In the genomic region with DNA sequence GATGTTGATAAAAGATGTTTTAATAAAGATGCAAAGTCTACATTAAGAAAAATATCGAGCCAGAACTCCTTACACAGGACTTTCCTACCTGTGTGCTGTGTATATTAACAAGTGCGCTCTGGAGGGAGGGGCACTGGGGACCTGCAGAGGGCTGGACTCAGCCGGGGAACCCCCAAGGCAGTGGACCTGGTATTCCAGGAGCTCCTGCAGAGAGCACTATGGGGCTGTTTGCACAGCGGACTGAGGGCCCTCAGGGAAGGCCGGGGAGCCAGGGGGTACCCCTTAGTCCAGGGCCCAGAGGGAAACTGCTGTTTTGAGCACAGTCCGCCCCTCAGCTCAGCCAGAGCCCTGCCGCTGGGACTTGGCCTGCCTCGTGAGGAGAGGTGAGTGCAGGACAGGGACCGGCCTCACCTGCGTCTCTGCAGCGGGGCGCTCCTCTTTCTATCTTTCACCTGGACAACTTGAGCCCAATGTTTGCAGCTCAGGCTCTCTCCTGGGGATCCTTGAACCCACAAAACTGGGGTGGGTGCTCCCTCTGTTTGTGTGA, we compare ENCODE assay signal across 21 cellular contexts.
"Had no signal": no experiment of that assay in that cellular context is flagged by ENCODE, and none has a peak within 500 bp of the region (broad histone marks: within the 10 kb centered on the region; RNA-seq: fewer than 3 reads in every experiment).

No MANE protein-coding gene starts in this region.

- H3K4me1 ChIP-seq: breast epithelium, colonic mucosa, gastrocnemius medialis, testis had no signal

- H3K27me3 Mint-ChIP-seq: activated CD4-positive, alpha-beta T cell treated with anti-CD3 and anti-CD28 coated beads for 36 hours; activated naive CD8-positive, alpha-beta T cell treated with anti-CD3 and anti-CD28 coated beads for 36 hours; type B pancreatic cell had no signal

- H3K27me3 ChIP-seq: breast epithelium, colonic mucosa, esophagus squamous epithelium, gastrocnemius medialis, testis had no signal

- H3K9me3 ChIP-seq: breast epithelium, colonic mucosa, esophagus squamous epithelium, gastrocnemius medialis, mucosa of descending colon, testis had no signal

- H3K4me3 ChIP-seq: breast epithelium, colonic mucosa, esophagus squamous epithelium, gastrocnemius medialis, mucosa of descending colon, testis had no signal

- H3K4me3 Mint-ChIP-seq: activated B cell treated with CpG ODN at 0.5 μM for 24 hours; activated CD4-positive, alpha-beta T cell treated with anti-CD3 and anti-CD28 coated beads for 36 hours; activated naive CD8-positive, alpha-beta T cell treated with anti-CD3 and anti-CD28 coated beads for 36 hours; endodermal cell; stimulated activated naive B cell treated with anti-CD40 and anti-IgM and Interleukin-4, amounts not matched to agents 10 μg/mL and 1 μg/mL and 100 μg/mL, for 72 hours; type B pancreatic cell had no signal

- H3K36me3 ChIP-seq: breast epithelium, colonic mucosa, esophagus squamous epithelium, gastrocnemius medialis had no signal

- ATAC-seq: activated CD4-positive, alpha-beta T cell treated with anti-CD3 and anti-CD28 coated beads for 36 hours; gastrocnemius medialis; left cardiac atrium; mucosa of descending colon; sciatic nerve; stimulated activated naive B cell treated with anti-CD40 and anti-IgM and Interleukin-4, amounts not matched to agents 10 μg/mL and 1 μg/mL and 100 μg/mL, for 72 hours had no signal

- H3K9me3 Mint-ChIP-seq: activated naive CD8-positive, alpha-beta T cell treated with anti-CD3 and anti-CD28 coated beads for 36 hours; endodermal cell; stimulated activated naive B cell treated with anti-CD40 and anti-IgM and Interleukin-4, amounts not matched to agents 10 μg/mL and 1 μg/mL and 100 μg/mL, for 72 hours; type B pancreatic cell had no signal

- H3K36me3 Mint-ChIP-seq: activated naive CD8-positive, alpha-beta T cell treated with anti-CD3 and anti-CD28 coated beads for 36 hours; stimulated activated naive B cell treated with anti-CD40 and anti-IgM and Interleukin-4, amounts not matched to agents 10 μg/mL and 1 μg/mL and 100 μg/mL, for 72 hours; type B pancreatic cell had no signal

- H3K27ac Mint-ChIP-seq: activated B cell treated with CpG ODN at 0.5 μM for 24 hours; activated CD4-positive, alpha-beta T cell treated with anti-CD3 and anti-CD28 coated beads for 36 hours; activated naive CD8-positive, alpha-beta T cell treated with anti-CD3 and anti-CD28 coated beads for 36 hours; endodermal cell; type B pancreatic cell had no signal

- DNase-seq: activated B cell treated with CpG ODN at 0.5 μM for 24 hours; activated CD4-positive, alpha-beta T cell treated with anti-CD3 and anti-CD28 coated beads for 36 hours; activated CD4-positive, alpha-beta T cell treated with anti-CD3 and anti-CD28 coated beads, Interleukin-2, amount 50 U/mL, for 4 hours; activated naive CD4-positive, alpha-beta T cell treated with Interleukin-2 at 50 U/mL for 16 hours; activated naive CD8-positive, alpha-beta T cell treated with anti-CD3 and anti-CD28 coated beads for 36 hours; activated T-cell treated with anti-CD3 and anti-CD28 coated beads, Interleukin-2, amount 50 U/mL, for 48 hours; esophagus squamous epithelium; gastrocnemius medialis; left cardiac atrium; mesendoderm; mucosa of descending colon; small intestine; stimulated activated CD4-positive, alpha-beta T cell treated with anti-CD3 and anti-CD28 coated beads, Interleukin-2, amount 100 ng/mL, for 24 hours; stimulated activated naive B cell treated with anti-CD40 and anti-IgM and Interleukin-4, amounts not matched to agents 10 μg/mL and 1 μg/mL and 100 μg/mL, for 72 hours; T1000; testis had no signal

- H3K27ac ChIP-seq: colonic mucosa, gastrocnemius medialis, testis had no signal
